In the genomic region with DNA sequence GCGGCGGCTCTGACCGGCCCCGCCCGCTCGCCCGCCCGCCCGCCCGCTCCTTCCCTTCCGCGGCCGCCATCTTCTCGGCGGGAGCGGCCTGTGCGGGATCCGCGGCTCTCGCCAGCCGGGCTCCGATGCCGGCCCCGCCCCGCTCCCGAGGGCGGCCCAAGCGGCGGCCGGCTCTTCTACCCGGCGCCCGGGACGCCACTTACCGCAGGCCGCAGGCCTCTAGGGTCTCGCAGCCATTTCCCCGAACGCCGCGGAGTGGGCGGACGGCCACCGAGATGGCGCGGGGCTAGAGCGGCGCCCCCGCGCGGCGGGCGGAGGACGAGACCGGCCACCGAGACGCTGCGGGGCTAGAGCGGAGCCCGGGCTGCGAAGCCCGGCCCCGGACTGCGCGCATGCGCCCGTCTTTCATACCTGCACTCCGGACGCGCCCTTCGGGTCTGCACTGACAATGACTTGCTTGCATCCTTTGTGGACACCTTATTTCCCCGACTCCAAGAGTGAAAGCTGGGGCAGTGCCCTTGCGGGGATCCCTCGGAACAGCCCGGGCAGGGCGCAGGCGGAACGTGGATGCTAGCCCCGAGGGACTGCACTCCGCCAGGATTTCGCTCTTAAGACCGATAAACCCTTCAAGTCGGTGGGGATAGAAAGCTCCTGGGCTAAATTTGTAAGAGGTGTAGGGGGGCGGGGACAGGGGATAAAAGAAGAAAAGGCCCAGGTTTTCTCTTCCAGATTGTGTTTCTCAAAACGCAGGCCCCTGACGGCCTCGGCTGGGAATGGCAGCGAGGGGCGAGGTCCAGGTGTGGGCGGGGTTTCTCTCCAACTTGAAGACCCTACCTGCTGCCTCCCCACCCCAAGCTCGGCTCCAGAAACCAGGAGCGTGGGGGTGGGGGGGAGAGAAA, we compare ENCODE assay signal across 1 cellular context.
TF ChIP-seq lines count a peak whose summit lies in the region.

DIDO1 (minus strand) TSS at position 277 of the 899 bp plus-strand sequence.

TF ChIP-seq in HepG2, 621 proteins besides CTCF, POLR2A, EP300 and RAD21 (continued from another document and continues in another):
- peak; percentile 26; the same call in 1 of the 2 replicates for TF ChIP-seq TFAP4 (IDR thresholded peaks at IDR 0.05; ENCODE audit: borderline replicate concordance, low read depth)
- TF ChIP-seq ZNF556 (CRISPR knock-in tag; IDR thresholded peaks at IDR 0.05; ENCODE audit: borderline replicate concordance): peak; percentile 92; the same call in 1 of the 2 replicates
- no peak for TF ChIP-seq ZEB1 (IDR thresholded peaks at IDR 0.05; ENCODE audit: insufficient replicate concordance, low read depth)
- TF ChIP-seq MLLT10 (CRISPR knock-in tag; IDR thresholded peaks at IDR 0.05): no peak
- TF ChIP-seq ZNF615 (CRISPR knock-in tag; IDR thresholded peaks at IDR 0.05; ENCODE audit: borderline replicate concordance): 0 out of 2 replicates have a peak, but pooled peaks have one; percentile 19
- peak; percentile 91 for TF ChIP-seq ZNF430 (CRISPR knock-in tag; IDR thresholded peaks at IDR 0.05)
- no peak for TF ChIP-seq MTF1 (CRISPR knock-in tag; IDR thresholded peaks at IDR 0.05)
- no peak; the same call in 1 of the 2 replicates for TF ChIP-seq SKIL (CRISPR knock-in tag; IDR thresholded peaks at IDR 0.05; ENCODE audit: borderline replicate concordance)
- no peak for TF ChIP-seq TRIM24 (CRISPR knock-in tag; IDR thresholded peaks at IDR 0.05)
- peak; percentile 93; the same call in 1 of the 2 replicates for TF ChIP-seq TSC22D2 (CRISPR knock-in tag; IDR thresholded peaks at IDR 0.05; ENCODE audit: borderline replicate concordance)
- no peak for TF ChIP-seq RAD51 (IDR thresholded peaks at IDR 0.05; ENCODE audit: borderline replicate concordance)
- TF ChIP-seq ZNF878 (CRISPR knock-in tag; IDR thresholded peaks at IDR 0.05): peak; percentile 75; the same call in 1 of the 2 replicates
- TF ChIP-seq, protein P1, sequence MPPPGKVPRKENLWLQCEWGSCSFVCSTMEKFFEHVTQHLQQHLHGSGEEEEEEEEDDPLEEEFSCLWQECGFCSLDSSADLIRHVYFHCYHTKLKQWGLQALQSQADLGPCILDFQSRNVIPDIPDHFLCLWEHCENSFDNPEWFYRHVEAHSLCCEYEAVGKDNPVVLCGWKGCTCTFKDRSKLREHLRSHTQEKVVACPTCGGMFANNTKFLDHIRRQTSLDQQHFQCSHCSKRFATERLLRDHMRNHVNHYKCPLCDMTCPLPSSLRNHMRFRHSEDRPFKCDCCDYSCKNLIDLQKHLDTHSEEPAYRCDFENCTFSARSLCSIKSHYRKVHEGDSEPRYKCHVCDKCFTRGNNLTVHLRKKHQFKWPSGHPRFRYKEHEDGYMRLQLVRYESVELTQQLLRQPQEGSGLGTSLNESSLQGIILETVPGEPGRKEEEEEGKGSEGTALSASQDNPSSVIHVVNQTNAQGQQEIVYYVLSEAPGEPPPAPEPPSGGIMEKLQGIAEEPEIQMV (CRISPR knock-in tag; IDR thresholded peaks at IDR 0.05; ENCODE audit: low read depth): no peak; the same call in 1 of the 2 replicates
- TF ChIP-seq ATM (IDR thresholded peaks at IDR 0.05; ENCODE audit: borderline replicate concordance): no peak
- peak; percentile 96; the same call in 1 of the 2 replicates for TF ChIP-seq ZNF678 (CRISPR knock-in tag; IDR thresholded peaks at IDR 0.05)
- TF ChIP-seq ZNF180 (CRISPR knock-in tag; IDR thresholded peaks at IDR 0.05; ENCODE audit: borderline replicate concordance, low read depth): peak; percentile 10; the same call in 1 of the 2 replicates
- peak; percentile 99 for TF ChIP-seq ZNF574 (CRISPR knock-in tag; IDR thresholded peaks at IDR 0.05)
- no peak for TF ChIP-seq ZNF850 (CRISPR knock-in tag; conservative IDR thresholded peaks at IDR 0.05)
- TF ChIP-seq ZBTB44 (CRISPR knock-in tag; IDR thresholded peaks at IDR 0.05): 0 out of 2 replicates have a peak, but pooled peaks have one; percentile 33
- TF ChIP-seq, protein P2, sequence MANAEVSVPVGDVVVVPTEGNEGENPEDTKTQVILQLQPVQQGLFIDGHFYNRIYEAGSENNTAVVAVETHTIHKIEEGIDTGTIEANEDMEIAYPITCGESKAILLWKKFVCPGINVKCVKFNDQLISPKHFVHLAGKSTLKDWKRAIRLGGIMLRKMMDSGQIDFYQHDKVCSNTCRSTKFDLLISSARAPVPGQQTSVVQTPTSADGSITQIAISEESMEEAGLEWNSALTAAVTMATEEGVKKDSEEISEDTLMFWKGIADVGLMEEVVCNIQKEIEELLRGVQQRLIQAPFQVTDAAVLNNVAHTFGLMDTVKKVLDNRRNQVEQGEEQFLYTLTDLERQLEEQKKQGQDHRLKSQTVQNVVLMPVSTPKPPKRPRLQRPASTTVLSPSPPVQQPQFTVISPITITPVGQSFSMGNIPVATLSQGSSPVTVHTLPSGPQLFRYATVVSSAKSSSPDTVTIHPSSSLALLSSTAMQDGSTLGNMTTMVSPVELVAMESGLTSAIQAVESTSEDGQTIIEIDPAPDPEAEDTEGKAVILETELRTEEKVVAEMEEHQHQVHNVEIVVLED (CRISPR knock-in tag; IDR thresholded peaks at IDR 0.05; ENCODE audit: borderline replicate concordance): peak; percentile 78; the same call in 1 of the 2 replicates
- no peak for TF ChIP-seq TP53 (CRISPR knock-in tag; conservative IDR thresholded peaks at IDR 0.05)
- no peak for TF ChIP-seq ZNF780A (CRISPR knock-in tag; IDR thresholded peaks at IDR 0.05)
- no peak for TF ChIP-seq ZBTB33 (CRISPR knock-in tag; IDR thresholded peaks at IDR 0.05)
- TF ChIP-seq, protein P3, sequence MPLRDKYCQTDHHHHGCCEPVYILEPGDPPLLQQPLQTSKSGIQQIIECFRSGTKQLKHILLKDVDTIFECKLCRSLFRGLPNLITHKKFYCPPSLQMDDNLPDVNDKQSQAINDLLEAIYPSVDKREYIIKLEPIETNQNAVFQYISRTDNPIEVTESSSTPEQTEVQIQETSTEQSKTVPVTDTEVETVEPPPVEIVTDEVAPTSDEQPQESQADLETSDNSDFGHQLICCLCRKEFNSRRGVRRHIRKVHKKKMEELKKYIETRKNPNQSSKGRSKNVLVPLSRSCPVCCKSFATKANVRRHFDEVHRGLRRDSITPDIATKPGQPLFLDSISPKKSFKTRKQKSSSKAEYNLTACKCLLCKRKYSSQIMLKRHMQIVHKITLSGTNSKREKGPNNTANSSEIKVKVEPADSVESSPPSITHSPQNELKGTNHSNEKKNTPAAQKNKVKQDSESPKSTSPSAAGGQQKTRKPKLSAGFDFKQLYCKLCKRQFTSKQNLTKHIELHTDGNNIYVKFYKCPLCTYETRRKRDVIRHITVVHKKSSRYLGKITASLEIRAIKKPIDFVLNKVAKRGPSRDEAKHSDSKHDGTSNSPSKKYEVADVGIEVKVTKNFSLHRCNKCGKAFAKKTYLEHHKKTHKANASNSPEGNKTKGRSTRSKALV (CRISPR knock-in tag; IDR thresholded peaks at IDR 0.05): peak; percentile 37; the same call in 1 of the 2 replicates
- peak; percentile 91; the same call in 1 of the 2 replicates for TF ChIP-seq ZNF766 (CRISPR knock-in tag; IDR thresholded peaks at IDR 0.05; ENCODE audit: borderline replicate concordance)
- TF ChIP-seq FOXK2 (IDR thresholded peaks at IDR 0.05): no peak
- TF ChIP-seq, protein P4, sequence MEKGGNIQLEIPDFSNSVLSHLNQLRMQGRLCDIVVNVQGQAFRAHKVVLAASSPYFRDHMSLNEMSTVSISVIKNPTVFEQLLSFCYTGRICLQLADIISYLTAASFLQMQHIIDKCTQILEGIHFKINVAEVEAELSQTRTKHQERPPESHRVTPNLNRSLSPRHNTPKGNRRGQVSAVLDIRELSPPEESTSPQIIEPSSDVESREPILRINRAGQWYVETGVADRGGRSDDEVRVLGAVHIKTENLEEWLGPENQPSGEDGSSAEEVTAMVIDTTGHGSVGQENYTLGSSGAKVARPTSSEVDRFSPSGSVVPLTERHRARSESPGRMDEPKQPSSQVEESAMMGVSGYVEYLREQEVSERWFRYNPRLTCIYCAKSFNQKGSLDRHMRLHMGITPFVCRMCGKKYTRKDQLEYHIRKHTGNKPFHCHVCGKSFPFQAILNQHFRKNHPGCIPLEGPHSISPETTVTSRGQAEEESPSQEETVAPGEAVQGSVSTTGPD (CRISPR knock-in tag; IDR thresholded peaks at IDR 0.05): no peak
- TF ChIP-seq PRPF4 (IDR thresholded peaks at IDR 0.05; ENCODE audit: low read depth, low read length, poor library complexity, severe bottlenecking): no peak
- TF ChIP-seq, protein P5, sequence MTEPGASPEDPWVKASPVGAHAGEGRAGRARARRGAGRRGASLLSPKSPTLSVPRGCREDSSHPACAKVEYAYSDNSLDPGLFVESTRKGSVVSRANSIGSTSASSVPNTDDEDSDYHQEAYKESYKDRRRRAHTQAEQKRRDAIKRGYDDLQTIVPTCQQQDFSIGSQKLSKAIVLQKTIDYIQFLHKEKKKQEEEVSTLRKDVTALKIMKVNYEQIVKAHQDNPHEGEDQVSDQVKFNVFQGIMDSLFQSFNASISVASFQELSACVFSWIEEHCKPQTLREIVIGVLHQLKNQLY (CRISPR knock-in tag; IDR thresholded peaks at IDR 0.05): 0 out of 2 replicates have a peak, but pooled peaks have one; percentile 55
- TF ChIP-seq FOXA1 (IDR thresholded peaks at IDR 0.05): no peak
- TF ChIP-seq FOXA1 (CRISPR knock-in tag; IDR thresholded peaks at IDR 0.05): peak; percentile 36; the same call in 1 of the 2 replicates
